8 cellular contexts compared by ENCODE assay signal in genomic region chr7:76291346-76292205, GRCh38. TPM values are rescaled to one million over a fixed set of nuclear protein-coding genes. Genes with fewer than 3 reads are reported as not detected.
DNase-seq lines count a peak whose midpoint lies in the region; ATAC-seq, FAIRE-seq and TF ChIP-seq lines count a peak whose summit lies in the region.

No MANE protein-coding gene starts in this region.

- no peaks in the 10 kb centered on the region for H3K36me3 Mint-ChIP-seq in natural killer cell treated with Interleukin-12 subunit alpha and Interleukin-12 subunit beta and Interleukin-15 and Interleukin-18, amount 100 ng/mL, for 72 hours
- H3K36me3 Mint-ChIP-seq in stimulated activated naive B cell treated with anti-CD40 and anti-IgM and Interleukin-4, amounts not matched to agents 10 μg/mL and 1 μg/mL and 100 μg/mL, for 72 hours: no peaks in the 10 kb centered on the region

- peaks cover 6 to 8% of the 10 kb centered on the region in 2 donors for H3K4me1 Mint-ChIP-seq in natural killer cell treated with Interleukin-12 subunit alpha and Interleukin-12 subunit beta and Interleukin-15 and Interleukin-18, amount 100 ng/mL, for 72 hours (ENCODE audit: low read depth in 2 of 2)
- peaks cover 11 to 26% of the 10 kb centered on the region in 2 donors for H3K4me1 Mint-ChIP-seq in stimulated activated naive B cell treated with anti-CD40 and anti-IgM and Interleukin-4, amounts not matched to agents 10 μg/mL and 1 μg/mL and 100 μg/mL, for 72 hours

- ATAC-seq in GM21360 (IDR thresholded peaks at IDR 0.05; ENCODE audit: unreplicated experiment): peak; percentile 80
- peak; percentile 87 to 90 for ATAC-seq in natural killer cell treated with Interleukin-12 subunit alpha and Interleukin-12 subunit beta and Interleukin-15 and Interleukin-18, amount 100 ng/mL, for 72 hours
- peak; percentile 86 to 89 for ATAC-seq in stimulated activated naive B cell treated with anti-CD40 and anti-IgM and Interleukin-4, amounts not matched to agents 10 μg/mL and 1 μg/mL and 100 μg/mL, for 72 hours (replicated peaks)

- peak; percentile 99 for TF ChIP-seq CTCF in D721Med (IDR thresholded peaks at IDR 0.05; ENCODE audit: insufficient read depth, missing control alignments)
- TF ChIP-seq CTCF in fibroblast of mammary gland (conservative IDR thresholded peaks at IDR 0.05; ENCODE audit: control insufficient read depth, insufficient read depth, low read depth, low read length): peak; percentile 92

- peaks cover 7% of the 10 kb centered on the region in 2 donors for H3K27me3 Mint-ChIP-seq in natural killer cell treated with Interleukin-12 subunit alpha and Interleukin-12 subunit beta and Interleukin-15 and Interleukin-18, amount 100 ng/mL, for 72 hours
- peaks cover 9 to 19% of the 10 kb centered on the region in 2 donors for H3K27me3 Mint-ChIP-seq in stimulated activated naive B cell treated with anti-CD40 and anti-IgM and Interleukin-4, amounts not matched to agents 10 μg/mL and 1 μg/mL and 100 μg/mL, for 72 hours

- no peak for FAIRE-seq in D721Med (lab: Jason Lieb, UNC)
- peak; percentile 96 for FAIRE-seq in RCC 7860 (lab: Jason Lieb, UNC)

- peak overlapping the region; percentile 22 for H3K4me3 ChIP-seq in fibroblast of mammary gland (ENCODE audit: control insufficient read depth, low read depth, low read length)

- H3K27ac Mint-ChIP-seq in natural killer cell treated with Interleukin-12 subunit alpha and Interleukin-12 subunit beta and Interleukin-15 and Interleukin-18, amount 100 ng/mL, for 72 hours: peak overlapping the region; percentile 43 to 46
- H3K27ac Mint-ChIP-seq in stimulated activated naive B cell treated with anti-CD40 and anti-IgM and Interleukin-4, amounts not matched to agents 10 μg/mL and 1 μg/mL and 100 μg/mL, for 72 hours: peak overlapping the region; percentile 70

- H3K4me3 Mint-ChIP-seq in natural killer cell treated with Interleukin-12 subunit alpha and Interleukin-12 subunit beta and Interleukin-15 and Interleukin-18, amount 100 ng/mL, for 72 hours: peak overlapping the region; percentile 14
- H3K4me3 Mint-ChIP-seq in stimulated activated naive B cell treated with anti-CD40 and anti-IgM and Interleukin-4, amounts not matched to agents 10 μg/mL and 1 μg/mL and 100 μg/mL, for 72 hours: peak overlapping the region; percentile 7 to 23

- DNase-seq in D721Med (ENCODE audit: insufficient read length, low spot score) (peak; percentile 63), HUDEP-2 (lab: John Stamatoyannopoulos, UW; ENCODE audit: unreplicated experiment in 76 of 76) (peak in 74 of 76 experiments; percentile 5 to 95 (median 83)), RCC 7860 (ENCODE audit: low spot score) (peak; percentile 100), activated T-helper 1 cell treated with Interleukin-2 at 50 U/mL for 16 hours (ENCODE audit: low read depth) (peak; percentile 73), fibroblast of mammary gland (ENCODE audit: low read depth) (peak; percentile 98)
- peak; percentile 86 for DNase-seq in natural killer cell treated with Interleukin-12 subunit alpha and Interleukin-12 subunit beta and Interleukin-15 and Interleukin-18, amount 100 ng/mL, for 72 hours (ENCODE audit: low spot score)
- peak; percentile 84 for DNase-seq in stimulated activated naive B cell treated with anti-CD40 and anti-IgM and Interleukin-4, amounts not matched to agents 10 μg/mL and 1 μg/mL and 100 μg/mL, for 72 hours

- H3K9me3 Mint-ChIP-seq in natural killer cell treated with Interleukin-12 subunit alpha and Interleukin-12 subunit beta and Interleukin-15 and Interleukin-18, amount 100 ng/mL, for 72 hours: no peaks in the 10 kb centered on the region
- no peaks in the 10 kb centered on the region for H3K9me3 Mint-ChIP-seq in stimulated activated naive B cell treated with anti-CD40 and anti-IgM and Interleukin-4, amounts not matched to agents 10 μg/mL and 1 μg/mL and 100 μg/mL, for 72 hours

RNA-seq across cellular contexts. Expression of gene HSPB1, which starts 10.9 kb away (rescaled TPM):
- total RNA-seq in natural killer cell treated with Interleukin-12 subunit alpha and Interleukin-12 subunit beta and Interleukin-15 and Interleukin-18, amount 100 ng/mL, for 72 hours: 10 to 100 TPM; 13.3 to 30.3 TPM

Comparison
In these comparisons a context has a peak if more than half of its experiments do, and no peak if none do; other contexts are left out.
1. Peak in every context shown above with its lines: DNase-seq, ATAC-seq and H3K4me3 ChIP-seq.